Comparison of ENCODE assay signal across 8 cellular contexts in the genomic region with DNA sequence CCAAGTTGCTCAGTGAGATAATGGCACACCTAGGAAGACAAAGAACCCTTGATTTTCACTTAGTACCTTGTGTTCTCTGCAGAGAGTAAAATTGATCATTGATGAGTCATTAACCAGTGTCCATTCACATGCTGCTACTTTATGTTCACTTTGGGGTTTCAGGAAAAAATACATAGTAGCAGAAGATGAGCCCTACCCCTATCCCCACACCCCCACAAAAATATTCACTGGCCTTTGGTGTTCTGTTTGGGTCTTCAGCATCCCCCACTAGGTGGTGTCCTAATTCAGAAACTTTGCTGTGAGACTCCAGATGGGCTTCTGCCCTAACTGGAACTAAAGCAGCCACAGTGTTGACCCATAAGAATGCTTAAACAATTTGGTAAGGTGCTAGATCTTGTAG.
A peak's percentile ranks its signal among the peaks of the same experiment; 100 is the strongest.
DNase-seq lines count a peak whose midpoint lies in the region; ATAC-seq and TF ChIP-seq lines count a peak whose summit lies in the region.

No MANE protein-coding gene starts in this region.

- peaks cover 54% of the 10 kb centered on the region for H3K79me2 ChIP-seq in Loucy (ENCODE audit: insufficient read depth, low read length)

- TF ChIP-seq POLR2A in body of pancreas (IDR thresholded peaks at IDR 0.05) = no peak

- H3K36me3 Mint-ChIP-seq in activated T-helper 1 cell treated with anti-CD3 and anti-CD28 coated beads, Interleukin-12 subunit alpha, Interleukin-12 subunit beta, Interleukin-2, Interleukin-4 antibody, amounts not matched to agents 30 ng/mL and 10 ng/mL and 1 ng/mL, durations not matched to agents 14 hours and 24 hours and 36 hours (ENCODE audit: low read depth) = peaks cover 12% of the 10 kb centered on the region

- H4K20me1 ChIP-seq in Loucy (ENCODE audit: insufficient read depth, low read length, poor library complexity, severe bottlenecking) = no peaks in the 10 kb centered on the region

- DNase-seq in DMS114 treated with DMSO at 0.1 percent for 48 hours (lab: John Stamatoyannopoulos, UW; ENCODE audit: unreplicated experiment) (peak; percentile 14), GM20000 (ENCODE audit: low spot score) (peak; percentile 46), body of pancreas (peak in 2 of 4 donors; percentile 25 to 26), left colon (no peak), HPDE6-E6E7 (ENCODE audit: extremely low spot score) (no peak), A172 (ENCODE audit: low spot score) (no peak)
- no peak for DNase-seq in activated T-helper 1 cell treated with anti-CD3 and anti-CD28 coated beads, Interleukin-12 subunit alpha, Interleukin-12 subunit beta, Interleukin-2, Interleukin-4 antibody, amounts not matched to agents 30 ng/mL and 10 ng/mL and 1 ng/mL, durations not matched to agents 14 hours and 24 hours and 36 hours (ENCODE audit: low spot score)

- peaks cover 24% of the 10 kb centered on the region for H3K4me1 Mint-ChIP-seq in activated T-helper 1 cell treated with anti-CD3 and anti-CD28 coated beads, Interleukin-12 subunit alpha, Interleukin-12 subunit beta, Interleukin-2, Interleukin-4 antibody, amounts not matched to agents 30 ng/mL and 10 ng/mL and 1 ng/mL, durations not matched to agents 14 hours and 24 hours and 36 hours (ENCODE audit: low read depth)

- H3K9me2 ChIP-seq in Loucy (replicated peaks; ENCODE audit: low read depth, low read length) = no peaks in the 10 kb centered on the region

- H3F3A ChIP-seq in Loucy (ENCODE audit: low read depth) = peaks cover 3% of the 10 kb centered on the region; the same call in 1 of the 2 replicates

- H3K27ac Mint-ChIP-seq in activated T-helper 1 cell treated with anti-CD3 and anti-CD28 coated beads, Interleukin-12 subunit alpha, Interleukin-12 subunit beta, Interleukin-2, Interleukin-4 antibody, amounts not matched to agents 30 ng/mL and 10 ng/mL and 1 ng/mL, durations not matched to agents 14 hours and 24 hours and 36 hours = no peak overlapping the region

- H3K4me1 ChIP-seq in Loucy (ENCODE audit: insufficient read depth, low read length, poor library complexity, severe bottlenecking) = peaks cover 42% of the 10 kb centered on the region
- H3K4me1 ChIP-seq in body of pancreas = peaks cover 71% of the 10 kb centered on the region

- intact Hi-C loops in body of pancreas (cut with DNase I) = loop anchor here (10.0 kb wide), 1 partner anchor 61 kb away; no protein-coding TSS in a partner anchor
- intact Hi-C loops in left colon (cut with DNase I, micrococcal nuclease) = no loop called here
- intact Hi-C loops in activated T-helper 1 cell treated with anti-CD3 and anti-CD28 coated beads, Interleukin-12 subunit alpha, Interleukin-12 subunit beta, Interleukin-2, Interleukin-4 antibody, amounts not matched to agents 30 ng/mL and 10 ng/mL and 1 ng/mL, durations not matched to agents 14 hours and 24 hours and 36 hours (cut with micrococcal nuclease) = loop anchor here (5.0 to 10.0 kb wide), 2 partner anchors 176 to 229 kb away; a partner anchor contains a TSS

- H3K4me3 ChIP-seq in Loucy (ENCODE audit: low read length, poor library complexity, severe bottlenecking) = no peak overlapping the region
- no peak overlapping the region for H3K4me3 ChIP-seq in body of pancreas

- no peak overlapping the region for H2AFZ ChIP-seq in Loucy (ENCODE audit: low read length)

- H3K27ac ChIP-seq in body of pancreas = peak overlapping the region in 2 of 4 donors; percentile 18 to 63

- no peak overlapping the region for H3K4me3 Mint-ChIP-seq in activated T-helper 1 cell treated with anti-CD3 and anti-CD28 coated beads, Interleukin-12 subunit alpha, Interleukin-12 subunit beta, Interleukin-2, Interleukin-4 antibody, amounts not matched to agents 30 ng/mL and 10 ng/mL and 1 ng/mL, durations not matched to agents 14 hours and 24 hours and 36 hours

- ATAC-seq in body of pancreas = no peak
- peak; percentile 44 for ATAC-seq in left colon

- no peaks in the 10 kb centered on the region for H3K36me3 ChIP-seq in Loucy (ENCODE audit: insufficient read depth, low read length)
- no peaks in the 10 kb centered on the region for H3K36me3 ChIP-seq in body of pancreas (replicated peaks in 1 of 2; ENCODE audit: insufficient read depth in 1 of 2, low read depth in 2 of 2)

- no peak overlapping the region for H3K9ac ChIP-seq in Loucy (ENCODE audit: low read depth, low read length, poor library complexity, severe bottlenecking)

- H3K4me2 ChIP-seq in Loucy (ENCODE audit: low read depth, low read length, poor library complexity, severe bottlenecking) = no peak overlapping the region

- H3K9me3 Mint-ChIP-seq in activated T-helper 1 cell treated with anti-CD3 and anti-CD28 coated beads, Interleukin-12 subunit alpha, Interleukin-12 subunit beta, Interleukin-2, Interleukin-4 antibody, amounts not matched to agents 30 ng/mL and 10 ng/mL and 1 ng/mL, durations not matched to agents 14 hours and 24 hours and 36 hours = no peaks in the 10 kb centered on the region

- H3K9me3 ChIP-seq in Loucy (ENCODE audit: insufficient read depth, low read depth, low read length) (no peaks in the 10 kb centered on the region), body of pancreas (no peaks in the 10 kb centered on the region)

- TF ChIP-seq CTCF in GM20000 (IDR thresholded peaks at IDR 0.05; ENCODE audit: extremely low read depth, missing control alignments) (peak; percentile 25), Loucy (conservative IDR thresholded peaks at IDR 0.05; ENCODE audit: low read length) (peak; percentile 86), body of pancreas (IDR thresholded peaks at IDR 0.05) (peak in 6 of 7 experiments; percentile 15 to 45 (median 31))

- H3K27me3 ChIP-seq in Loucy (ENCODE audit: insufficient read depth, low read length, poor library complexity, severe bottlenecking) = no peaks in the 10 kb centered on the region
- no peaks in the 10 kb centered on the region for H3K27me3 ChIP-seq in body of pancreas

- no peaks in the 10 kb centered on the region for H3K27me3 Mint-ChIP-seq in activated T-helper 1 cell treated with anti-CD3 and anti-CD28 coated beads, Interleukin-12 subunit alpha, Interleukin-12 subunit beta, Interleukin-2, Interleukin-4 antibody, amounts not matched to agents 30 ng/mL and 10 ng/mL and 1 ng/mL, durations not matched to agents 14 hours and 24 hours and 36 hours (ENCODE audit: insufficient read depth)

Comparison
In these comparisons a context has a peak if more than half of its experiments do, and no peak if none do; other contexts are left out.
1. DNase-seq: peak in DMS114 treated with DMSO at 0.1 percent for 48 hours (single experiment) and GM20000 (single experiment); none in left colon (0 of 2), HPDE6-E6E7 (single experiment), activated T-helper 1 cell treated with anti-CD3 and anti-CD28 coated beads, Interleukin-12 subunit alpha, Interleukin-12 subunit beta, Interleukin-2, Interleukin-4 antibody, amounts not matched to agents 30 ng/mL and 10 ng/mL and 1 ng/mL, durations not matched to agents 14 hours and 24 hours and 36 hours (single experiment) and A172 (single experiment).
2. CTCF ChIP-seq: peak in every context shown above with its lines; median percentile 86 in Loucy; 31 in body of pancreas; 25 in GM20000.
3. intact Hi-C loops: an anchor here in body of pancreas (10.0 kb wide) and activated T-helper 1 cell treated with anti-CD3 and anti-CD28 coated beads, Interleukin-12 subunit alpha, Interleukin-12 subunit beta, Interleukin-2, Interleukin-4 antibody, amounts not matched to agents 30 ng/mL and 10 ng/mL and 1 ng/mL, durations not matched to agents 14 hours and 24 hours and 36 hours (5.0 to 10.0 kb wide); none called in left colon.